1 cellular context compared by ENCODE assay signal in the genomic region with DNA sequence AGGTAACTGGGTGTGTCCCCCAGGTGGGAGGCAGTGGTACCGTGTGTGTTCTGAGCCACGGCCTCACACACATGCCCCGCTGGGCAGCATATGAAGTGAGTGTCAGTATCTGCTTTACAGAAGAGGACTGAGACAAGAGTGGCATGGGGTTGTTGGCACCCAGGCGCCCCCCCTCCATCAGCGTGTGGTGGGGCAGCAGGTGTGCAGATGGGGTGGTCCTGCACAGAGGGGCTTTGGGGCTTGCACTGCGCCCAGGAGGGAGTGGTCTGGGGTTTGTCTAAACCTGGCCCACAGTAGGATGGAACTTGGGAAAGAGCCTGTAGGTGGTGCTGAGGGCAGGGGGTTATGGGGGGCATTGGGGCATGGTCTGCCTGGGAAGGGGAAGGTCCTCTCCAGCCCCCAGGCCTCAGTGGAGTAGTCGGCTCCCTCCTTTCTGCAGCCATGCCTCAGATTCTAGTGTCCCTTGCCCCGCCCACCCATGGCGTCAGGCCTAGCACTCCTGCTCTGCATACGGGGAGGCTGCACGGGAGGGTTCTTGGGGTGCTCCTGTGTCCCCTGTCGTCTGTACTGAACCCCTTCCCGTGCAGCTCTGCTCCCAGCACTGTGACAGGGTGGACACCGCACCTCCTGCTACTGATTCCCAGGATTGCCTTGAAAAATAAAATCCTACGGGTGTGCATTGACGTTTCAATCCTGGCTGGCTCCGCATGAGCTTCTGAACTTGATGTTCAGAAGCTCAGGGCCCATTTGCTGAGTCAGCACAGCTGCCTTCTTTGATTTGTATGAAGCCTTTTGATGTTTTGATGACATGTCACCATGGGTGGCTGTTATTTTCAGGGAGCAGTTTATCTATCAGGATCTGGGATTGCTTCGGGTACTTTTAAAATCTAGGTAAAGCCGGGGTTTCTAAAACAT.
TF ChIP-seq lines count a peak whose summit lies in the region.

No MANE protein-coding gene starts in this region.

TF ChIP-seq in K562, 482 proteins besides CTCF, POLR2A, EP300 and RAD21 (continued from another document):
- TF ChIP-seq, protein P1, sequence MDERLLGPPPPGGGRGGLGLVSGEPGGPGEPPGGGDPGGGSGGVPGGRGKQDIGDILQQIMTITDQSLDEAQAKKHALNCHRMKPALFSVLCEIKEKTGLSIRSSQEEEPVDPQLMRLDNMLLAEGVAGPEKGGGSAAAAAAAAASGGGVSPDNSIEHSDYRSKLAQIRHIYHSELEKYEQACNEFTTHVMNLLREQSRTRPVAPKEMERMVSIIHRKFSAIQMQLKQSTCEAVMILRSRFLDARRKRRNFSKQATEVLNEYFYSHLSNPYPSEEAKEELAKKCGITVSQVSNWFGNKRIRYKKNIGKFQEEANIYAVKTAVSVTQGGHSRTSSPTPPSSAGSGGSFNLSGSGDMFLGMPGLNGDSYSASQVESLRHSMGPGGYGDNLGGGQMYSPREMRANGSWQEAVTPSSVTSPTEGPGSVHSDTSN (CRISPR knock-in tag; IDR thresholded peaks at IDR 0.05; ENCODE audit: low read depth): no peak
- TF ChIP-seq, protein P1 (tag; conservative IDR thresholded peaks at IDR 0.05; ENCODE audit: low read depth): peak; percentile 62
- peak; percentile 47; the same call in 1 of the 2 replicates for TF ChIP-seq LEF1 (IDR thresholded peaks at IDR 0.05)
- peak; percentile 99 for TF ChIP-seq MAFK (IDR thresholded peaks at IDR 0.05; ENCODE audit: low read length)
- TF ChIP-seq ERF (CRISPR knock-in tag; IDR thresholded peaks at IDR 0.05): no peak
- peak; percentile 97 for TF ChIP-seq MAFG (tag; conservative IDR thresholded peaks at IDR 0.05)
- 0 out of 2 replicates have a peak, but pooled peaks have one; percentile 18 for TF ChIP-seq ATF7 (IDR thresholded peaks at IDR 0.05)
- TF ChIP-seq NFE2 (IDR thresholded peaks at IDR 0.05; ENCODE audit: low read depth): peak; percentile 52
- TF ChIP-seq MEIS2 (IDR thresholded peaks at IDR 0.05; ENCODE audit: partially characterized antibody): peak; percentile 55
- peak; percentile 98 for TF ChIP-seq ZNF316 (IDR thresholded peaks at IDR 0.05)
- TF ChIP-seq DNMT1 (IDR thresholded peaks at IDR 0.05): no peak
- no peak for TF ChIP-seq CEBPG (CRISPR knock-in tag; IDR thresholded peaks at IDR 0.05)
- no peak for TF ChIP-seq CEBPG (tag; conservative IDR thresholded peaks at IDR 0.05 in 1 of 2, IDR thresholded peaks at IDR 0.05 in 1 of 2)
- TF ChIP-seq LARP7 (IDR thresholded peaks at IDR 0.05): no peak
- peak; percentile 99 for TF ChIP-seq MAFF (IDR thresholded peaks at IDR 0.05; ENCODE audit: low read length)
- TF ChIP-seq SAP30 (IDR thresholded peaks at IDR 0.05; ENCODE audit: borderline replicate concordance, insufficient read depth, low read depth, low read length, poor library complexity, severe bottlenecking): no peak
- TF ChIP-seq C11orf30 (IDR thresholded peaks at IDR 0.05; ENCODE audit: low read depth): peak; percentile 97
